Comparison of ENCODE assay signal across 1 cellular context in the genomic region with DNA sequence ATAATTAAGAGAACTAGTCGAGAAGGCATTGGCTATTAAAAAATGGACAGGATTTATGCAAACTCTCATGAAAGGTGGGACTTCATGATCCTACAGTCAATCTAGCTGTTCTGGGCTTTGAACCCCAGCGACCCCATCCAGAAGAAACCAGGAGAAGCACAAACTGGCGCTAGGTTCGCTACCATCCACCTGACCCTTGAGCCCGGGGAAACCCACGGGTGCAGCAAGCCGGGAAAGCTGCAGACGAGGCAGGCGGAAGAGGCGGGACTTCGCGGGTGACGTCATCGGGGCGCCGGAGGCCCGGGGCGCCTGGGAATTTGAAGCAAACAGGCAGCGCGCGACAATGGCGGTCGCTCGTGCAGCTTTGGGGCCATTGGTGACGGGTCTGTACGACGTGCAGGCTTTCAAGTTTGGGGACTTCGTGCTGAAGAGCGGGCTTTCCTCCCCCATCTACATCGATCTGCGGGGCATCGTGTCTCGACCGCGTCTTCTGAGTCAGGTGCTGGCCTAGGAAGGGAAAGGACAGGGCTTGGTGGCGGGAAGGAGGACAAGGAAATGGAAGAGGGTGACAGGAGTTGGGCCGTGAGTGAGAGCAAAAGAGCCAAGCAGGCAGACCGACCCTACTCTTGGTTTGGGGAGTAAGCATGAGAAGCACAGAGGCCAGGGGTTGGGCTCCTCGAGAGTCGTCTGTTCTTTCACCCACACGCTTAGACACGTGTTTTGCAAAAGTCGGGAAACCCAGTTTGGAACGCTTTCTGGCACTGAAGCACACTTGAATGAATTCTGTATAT.
TF ChIP-seq lines count a peak whose summit lies in the region.

A gene (plus strand): TSS at position 324 of the 791 bp plus-strand sequence. CDS start 20 bp downstream, at position 344.

TF ChIP-seq in HepG2, 621 proteins besides CTCF, POLR2A, EP300 and RAD21 (continued from another document and continues in another):
- TF ChIP-seq ZNF33A (CRISPR knock-in tag; IDR thresholded peaks at IDR 0.05; ENCODE audit: borderline replicate concordance): no peak
- TF ChIP-seq ELF3 (CRISPR knock-in tag; IDR thresholded peaks at IDR 0.05): peak; percentile 83
- TF ChIP-seq, protein P1, sequence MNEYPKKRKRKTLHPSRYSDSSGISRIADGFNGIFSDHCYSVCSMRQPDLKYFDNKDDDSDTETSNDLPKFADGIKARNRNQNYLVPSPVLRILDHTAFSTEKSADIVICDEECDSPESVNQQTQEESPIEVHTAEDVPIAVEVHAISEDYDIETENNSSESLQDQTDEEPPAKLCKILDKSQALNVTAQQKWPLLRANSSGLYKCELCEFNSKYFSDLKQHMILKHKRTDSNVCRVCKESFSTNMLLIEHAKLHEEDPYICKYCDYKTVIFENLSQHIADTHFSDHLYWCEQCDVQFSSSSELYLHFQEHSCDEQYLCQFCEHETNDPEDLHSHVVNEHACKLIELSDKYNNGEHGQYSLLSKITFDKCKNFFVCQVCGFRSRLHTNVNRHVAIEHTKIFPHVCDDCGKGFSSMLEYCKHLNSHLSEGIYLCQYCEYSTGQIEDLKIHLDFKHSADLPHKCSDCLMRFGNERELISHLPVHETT (CRISPR knock-in tag; conservative IDR thresholded peaks at IDR 0.05): peak; percentile 45; the same call in 1 of the 2 replicates
- peak; percentile 88 for TF ChIP-seq ZFX (CRISPR knock-in tag; IDR thresholded peaks at IDR 0.05; ENCODE audit: low read depth)
- no peak for TF ChIP-seq ZNF850 (CRISPR knock-in tag; conservative IDR thresholded peaks at IDR 0.05)
- peak; percentile 99 for TF ChIP-seq ATF7 (IDR thresholded peaks at IDR 0.05)
- TF ChIP-seq ATF7 (CRISPR knock-in tag; IDR thresholded peaks at IDR 0.05): peak; percentile 96
- peak; percentile 32; the same call in 1 of the 2 replicates for TF ChIP-seq ZNF768 (CRISPR knock-in tag; IDR thresholded peaks at IDR 0.05)
- TF ChIP-seq CREB1 (IDR thresholded peaks at IDR 0.05): peak; percentile 99
- peak; percentile 99 for TF ChIP-seq CREB1 (CRISPR knock-in tag; IDR thresholded peaks at IDR 0.05)
- TF ChIP-seq ELF1 (CRISPR knock-in tag; IDR thresholded peaks at IDR 0.05): peak; percentile 87
- TF ChIP-seq JUND (CRISPR knock-in tag; IDR thresholded peaks at IDR 0.05): peak; percentile 43; the same call in 1 of the 2 replicates
- TF ChIP-seq, protein P2, sequence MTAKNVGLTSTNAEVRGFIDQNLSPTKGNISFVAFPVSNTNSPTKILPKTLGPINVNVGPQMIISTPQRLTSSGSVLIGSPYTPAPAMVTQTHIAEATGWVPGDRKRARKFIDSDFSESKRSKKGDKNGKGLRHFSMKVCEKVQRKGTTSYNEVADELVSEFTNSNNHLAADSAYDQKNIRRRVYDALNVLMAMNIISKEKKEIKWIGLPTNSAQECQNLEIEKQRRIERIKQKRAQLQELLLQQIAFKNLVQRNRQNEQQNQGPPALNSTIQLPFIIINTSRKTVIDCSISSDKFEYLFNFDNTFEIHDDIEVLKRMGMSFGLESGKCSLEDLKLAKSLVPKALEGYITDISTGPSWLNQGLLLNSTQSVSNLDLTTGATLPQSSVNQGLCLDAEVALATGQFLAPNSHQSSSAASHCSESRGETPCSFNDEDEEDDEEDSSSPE (CRISPR knock-in tag; IDR thresholded peaks at IDR 0.05): peak; percentile 89
- peak; percentile 47; the same call in 1 of the 2 replicates for TF ChIP-seq NCOA2 (CRISPR knock-in tag; IDR thresholded peaks at IDR 0.05)
- TF ChIP-seq EHMT2 (IDR thresholded peaks at IDR 0.05; ENCODE audit: borderline replicate concordance, low read depth, low read length): no peak
- TF ChIP-seq MXI1 (IDR thresholded peaks at IDR 0.05; ENCODE audit: borderline replicate concordance, low read depth, low read length): peak; percentile 44; the same call in 1 of the 3 replicates
- TF ChIP-seq ZNF713 (CRISPR knock-in tag; IDR thresholded peaks at IDR 0.05): no peak
- peak; percentile 92 for TF ChIP-seq KMT2A (CRISPR knock-in tag; IDR thresholded peaks at IDR 0.05)
- TF ChIP-seq CEBPG (CRISPR knock-in tag; IDR thresholded peaks at IDR 0.05): peak; percentile 59
- TF ChIP-seq ZNF282 (IDR thresholded peaks at IDR 0.05; ENCODE audit: partially characterized antibody): no peak
- no peak for TF ChIP-seq SATB2 (CRISPR knock-in tag; IDR thresholded peaks at IDR 0.05)
- TF ChIP-seq SMARCC2 (IDR thresholded peaks at IDR 0.05): no peak
- no peak for TF ChIP-seq PHB2 (IDR thresholded peaks at IDR 0.05; ENCODE audit: partially characterized antibody)
- TF ChIP-seq ATRX (CRISPR knock-in tag; IDR thresholded peaks at IDR 0.05; ENCODE audit: borderline replicate concordance): no peak
- peak; percentile 97 for TF ChIP-seq CREM (IDR thresholded peaks at IDR 0.05)
- peak; percentile 69 for TF ChIP-seq CREM (CRISPR knock-in tag; IDR thresholded peaks at IDR 0.05)
- TF ChIP-seq SAP130 (CRISPR knock-in tag; IDR thresholded peaks at IDR 0.05; ENCODE audit: low read depth): peak; percentile 93
- 0 out of 2 replicates have a peak, but pooled peaks have one; percentile 63 for TF ChIP-seq ZNF607 (CRISPR knock-in tag; IDR thresholded peaks at IDR 0.05; ENCODE audit: borderline replicate concordance)
- TF ChIP-seq ZFP1 (CRISPR knock-in tag; IDR thresholded peaks at IDR 0.05): no peak; the same call in 1 of the 2 replicates
- TF ChIP-seq PLRG1 (conservative IDR thresholded peaks at IDR 0.05): no peak
- TF ChIP-seq KDM3A (CRISPR knock-in tag; IDR thresholded peaks at IDR 0.05; ENCODE audit: low read depth): no peak
- TF ChIP-seq ZNF749 (CRISPR knock-in tag; IDR thresholded peaks at IDR 0.05; ENCODE audit: borderline replicate concordance): no peak
- TF ChIP-seq CEBPB (IDR thresholded peaks at IDR 0.05; ENCODE audit: borderline replicate concordance, low read depth, low read length): no peak; the same call in 1 of the 2 replicates
- peak; percentile 64 for TF ChIP-seq PITX1 (CRISPR knock-in tag; IDR thresholded peaks at IDR 0.05)
- TF ChIP-seq, protein P3, sequence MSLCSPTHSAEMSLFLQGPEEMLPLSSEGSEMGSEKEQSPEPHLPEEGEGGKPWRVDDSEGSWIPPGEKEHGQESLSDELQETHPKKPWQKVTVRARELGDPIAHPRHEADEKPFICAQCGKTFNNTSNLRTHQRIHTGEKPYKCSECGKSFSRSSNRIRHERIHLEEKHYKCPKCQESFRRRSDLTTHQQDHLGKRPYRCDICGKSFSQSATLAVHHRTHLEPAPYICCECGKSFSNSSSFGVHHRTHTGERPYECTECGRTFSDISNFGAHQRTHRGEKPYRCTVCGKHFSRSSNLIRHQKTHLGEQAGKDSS (CRISPR knock-in tag; IDR thresholded peaks at IDR 0.05; ENCODE audit: borderline replicate concordance, low read depth): 0 out of 2 replicates have a peak, but pooled peaks have one; percentile 80
- TF ChIP-seq REPIN1 (CRISPR knock-in tag; IDR thresholded peaks at IDR 0.05; ENCODE audit: borderline replicate concordance, low read depth): peak; percentile 88
- TF ChIP-seq FOXO1 (CRISPR knock-in tag; IDR thresholded peaks at IDR 0.05): no peak; the same call in 1 of the 2 replicates
- TF ChIP-seq ZNF777 (CRISPR knock-in tag; IDR thresholded peaks at IDR 0.05): no peak
- TF ChIP-seq SMAD1 (CRISPR knock-in tag; IDR thresholded peaks at IDR 0.05; ENCODE audit: borderline replicate concordance, low read depth): peak; percentile 41; the same call in 1 of the 2 replicates
- TF ChIP-seq ZNF24 (IDR thresholded peaks at IDR 0.05): 0 out of 2 replicates have a peak, but pooled peaks have one; percentile 16
- no peak for TF ChIP-seq NBN (conservative IDR thresholded peaks at IDR 0.05)
- TF ChIP-seq, protein P4, sequence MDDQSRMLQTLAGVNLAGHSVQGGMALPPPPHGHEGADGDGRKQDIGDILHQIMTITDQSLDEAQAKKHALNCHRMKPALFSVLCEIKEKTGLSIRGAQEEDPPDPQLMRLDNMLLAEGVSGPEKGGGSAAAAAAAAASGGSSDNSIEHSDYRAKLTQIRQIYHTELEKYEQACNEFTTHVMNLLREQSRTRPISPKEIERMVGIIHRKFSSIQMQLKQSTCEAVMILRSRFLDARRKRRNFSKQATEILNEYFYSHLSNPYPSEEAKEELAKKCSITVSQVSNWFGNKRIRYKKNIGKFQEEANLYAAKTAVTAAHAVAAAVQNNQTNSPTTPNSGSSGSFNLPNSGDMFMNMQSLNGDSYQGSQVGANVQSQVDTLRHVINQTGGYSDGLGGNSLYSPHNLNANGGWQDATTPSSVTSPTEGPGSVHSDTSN (CRISPR knock-in tag; IDR thresholded peaks at IDR 0.05; ENCODE audit: borderline replicate concordance): no peak
- TF ChIP-seq, protein P5, sequence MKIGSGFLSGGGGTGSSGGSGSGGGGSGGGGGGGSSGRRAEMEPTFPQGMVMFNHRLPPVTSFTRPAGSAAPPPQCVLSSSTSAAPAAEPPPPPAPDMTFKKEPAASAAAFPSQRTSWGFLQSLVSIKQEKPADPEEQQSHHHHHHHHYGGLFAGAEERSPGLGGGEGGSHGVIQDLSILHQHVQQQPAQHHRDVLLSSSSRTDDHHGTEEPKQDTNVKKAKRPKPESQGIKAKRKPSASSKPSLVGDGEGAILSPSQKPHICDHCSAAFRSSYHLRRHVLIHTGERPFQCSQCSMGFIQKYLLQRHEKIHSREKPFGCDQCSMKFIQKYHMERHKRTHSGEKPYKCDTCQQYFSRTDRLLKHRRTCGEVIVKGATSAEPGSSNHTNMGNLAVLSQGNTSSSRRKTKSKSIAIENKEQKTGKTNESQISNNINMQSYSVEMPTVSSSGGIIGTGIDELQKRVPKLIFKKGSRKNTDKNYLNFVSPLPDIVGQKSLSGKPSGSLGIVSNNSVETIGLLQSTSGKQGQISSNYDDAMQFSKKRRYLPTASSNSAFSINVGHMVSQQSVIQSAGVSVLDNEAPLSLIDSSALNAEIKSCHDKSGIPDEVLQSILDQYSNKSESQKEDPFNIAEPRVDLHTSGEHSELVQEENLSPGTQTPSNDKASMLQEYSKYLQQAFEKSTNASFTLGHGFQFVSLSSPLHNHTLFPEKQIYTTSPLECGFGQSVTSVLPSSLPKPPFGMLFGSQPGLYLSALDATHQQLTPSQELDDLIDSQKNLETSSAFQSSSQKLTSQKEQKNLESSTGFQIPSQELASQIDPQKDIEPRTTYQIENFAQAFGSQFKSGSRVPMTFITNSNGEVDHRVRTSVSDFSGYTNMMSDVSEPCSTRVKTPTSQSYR (CRISPR knock-in tag; IDR thresholded peaks at IDR 0.05; ENCODE audit: borderline replicate concordance): no peak; the same call in 1 of the 2 replicates
- TF ChIP-seq MXD4 (CRISPR knock-in tag; IDR thresholded peaks at IDR 0.05): peak; percentile 88
- TF ChIP-seq, protein P6, sequence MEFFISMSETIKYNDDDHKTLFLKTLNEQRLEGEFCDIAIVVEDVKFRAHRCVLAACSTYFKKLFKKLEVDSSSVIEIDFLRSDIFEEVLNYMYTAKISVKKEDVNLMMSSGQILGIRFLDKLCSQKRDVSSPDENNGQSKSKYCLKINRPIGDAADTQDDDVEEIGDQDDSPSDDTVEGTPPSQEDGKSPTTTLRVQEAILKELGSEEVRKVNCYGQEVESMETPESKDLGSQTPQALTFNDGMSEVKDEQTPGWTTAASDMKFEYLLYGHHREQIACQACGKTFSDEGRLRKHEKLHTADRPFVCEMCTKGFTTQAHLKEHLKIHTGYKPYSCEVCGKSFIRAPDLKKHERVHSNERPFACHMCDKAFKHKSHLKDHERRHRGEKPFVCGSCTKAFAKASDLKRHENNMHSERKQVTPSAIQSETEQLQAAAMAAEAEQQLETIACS (CRISPR knock-in tag; IDR thresholded peaks at IDR 0.05): no peak
- TF ChIP-seq ARHGAP35 (CRISPR knock-in tag; IDR thresholded peaks at IDR 0.05; ENCODE audit: borderline replicate concordance): peak; percentile 75; the same call in 1 of the 2 replicates
- TF ChIP-seq SP5 (CRISPR knock-in tag; IDR thresholded peaks at IDR 0.05; ENCODE audit: borderline replicate concordance, low read depth): peak; percentile 73; the same call in 1 of the 2 replicates
- peak; percentile 97 for TF ChIP-seq HOXA3 (CRISPR knock-in tag; IDR thresholded peaks at IDR 0.05)
- TF ChIP-seq, protein P7, sequence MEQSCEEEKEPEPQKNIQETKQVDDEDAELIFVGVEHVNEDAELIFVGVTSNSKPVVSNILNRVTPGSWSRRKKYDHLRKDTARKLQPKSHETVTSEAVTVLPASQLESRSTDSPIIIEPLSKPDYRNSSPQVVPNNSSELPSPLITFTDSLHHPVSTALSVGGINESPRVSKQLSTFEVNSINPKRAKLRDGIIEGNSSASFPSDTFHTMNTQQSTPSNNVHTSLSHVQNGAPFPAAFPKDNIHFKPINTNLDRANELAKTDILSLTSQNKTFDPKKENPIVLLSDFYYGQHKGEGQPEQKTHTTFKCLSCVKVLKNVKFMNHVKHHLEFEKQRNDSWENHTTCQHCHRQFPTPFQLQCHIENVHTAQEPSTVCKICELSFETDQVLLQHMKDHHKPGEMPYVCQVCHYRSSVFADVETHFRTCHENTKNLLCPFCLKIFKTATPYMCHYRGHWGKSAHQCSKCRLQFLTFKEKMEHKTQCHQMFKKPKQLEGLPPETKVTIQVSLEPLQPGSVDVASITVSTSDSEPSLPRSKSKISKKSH (CRISPR knock-in tag; IDR thresholded peaks at IDR 0.05; ENCODE audit: borderline replicate concordance): peak; percentile 67; the same call in 1 of the 2 replicates
- TF ChIP-seq ERF (CRISPR knock-in tag; IDR thresholded peaks at IDR 0.05): peak; percentile 93
- peak; percentile 94 for TF ChIP-seq PHF20 (CRISPR knock-in tag; IDR thresholded peaks at IDR 0.05)
- no peak; the same call in 1 of the 2 replicates for TF ChIP-seq ZNF333 (CRISPR knock-in tag; IDR thresholded peaks at IDR 0.05; ENCODE audit: borderline replicate concordance)
- TF ChIP-seq ZNF441 (CRISPR knock-in tag; IDR thresholded peaks at IDR 0.05; ENCODE audit: borderline replicate concordance): no peak; the same call in 1 of the 2 replicates
- TF ChIP-seq ZSCAN31 (CRISPR knock-in tag; IDR thresholded peaks at IDR 0.05; ENCODE audit: low read depth): peak; percentile 84
- TF ChIP-seq ZNF549 (CRISPR knock-in tag; IDR thresholded peaks at IDR 0.05): no peak
- no peak for TF ChIP-seq ZNF530 (CRISPR knock-in tag; IDR thresholded peaks at IDR 0.05; ENCODE audit: low read depth)
- TF ChIP-seq, protein P8, sequence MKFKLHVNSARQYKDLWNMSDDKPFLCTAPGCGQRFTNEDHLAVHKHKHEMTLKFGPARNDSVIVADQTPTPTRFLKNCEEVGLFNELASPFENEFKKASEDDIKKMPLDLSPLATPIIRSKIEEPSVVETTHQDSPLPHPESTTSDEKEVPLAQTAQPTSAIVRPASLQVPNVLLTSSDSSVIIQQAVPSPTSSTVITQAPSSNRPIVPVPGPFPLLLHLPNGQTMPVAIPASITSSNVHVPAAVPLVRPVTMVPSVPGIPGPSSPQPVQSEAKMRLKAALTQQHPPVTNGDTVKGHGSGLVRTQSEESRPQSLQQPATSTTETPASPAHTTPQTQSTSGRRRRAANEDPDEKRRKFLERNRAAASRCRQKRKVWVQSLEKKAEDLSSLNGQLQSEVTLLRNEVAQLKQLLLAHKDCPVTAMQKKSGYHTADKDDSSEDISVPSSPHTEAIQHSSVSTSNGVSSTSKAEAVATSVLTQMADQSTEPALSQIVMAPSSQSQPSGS (CRISPR knock-in tag; IDR thresholded peaks at IDR 0.05): peak; percentile 93
- TF ChIP-seq ZNF382 (CRISPR knock-in tag; IDR thresholded peaks at IDR 0.05; ENCODE audit: borderline replicate concordance): no peak
- no peak for TF ChIP-seq FOXJ3 (CRISPR knock-in tag; IDR thresholded peaks at IDR 0.05; ENCODE audit: borderline replicate concordance)
- TF ChIP-seq ZNF207 (IDR thresholded peaks at IDR 0.05; ENCODE audit: borderline replicate concordance): no peak
- peak; percentile 31; the same call in 1 of the 2 replicates for TF ChIP-seq NR1H2 (CRISPR knock-in tag; IDR thresholded peaks at IDR 0.05; ENCODE audit: borderline replicate concordance, low read depth)
- peak; percentile 96 for TF ChIP-seq POLR2AphosphoS5 (IDR thresholded peaks at IDR 0.05; ENCODE audit: low read depth, low read length)
- TF ChIP-seq ZNF557 (CRISPR knock-in tag; IDR thresholded peaks at IDR 0.05): peak; percentile 89; the same call in 1 of the 2 replicates
